ENCODE assay signal across 16 cellular contexts in the genomic region with DNA sequence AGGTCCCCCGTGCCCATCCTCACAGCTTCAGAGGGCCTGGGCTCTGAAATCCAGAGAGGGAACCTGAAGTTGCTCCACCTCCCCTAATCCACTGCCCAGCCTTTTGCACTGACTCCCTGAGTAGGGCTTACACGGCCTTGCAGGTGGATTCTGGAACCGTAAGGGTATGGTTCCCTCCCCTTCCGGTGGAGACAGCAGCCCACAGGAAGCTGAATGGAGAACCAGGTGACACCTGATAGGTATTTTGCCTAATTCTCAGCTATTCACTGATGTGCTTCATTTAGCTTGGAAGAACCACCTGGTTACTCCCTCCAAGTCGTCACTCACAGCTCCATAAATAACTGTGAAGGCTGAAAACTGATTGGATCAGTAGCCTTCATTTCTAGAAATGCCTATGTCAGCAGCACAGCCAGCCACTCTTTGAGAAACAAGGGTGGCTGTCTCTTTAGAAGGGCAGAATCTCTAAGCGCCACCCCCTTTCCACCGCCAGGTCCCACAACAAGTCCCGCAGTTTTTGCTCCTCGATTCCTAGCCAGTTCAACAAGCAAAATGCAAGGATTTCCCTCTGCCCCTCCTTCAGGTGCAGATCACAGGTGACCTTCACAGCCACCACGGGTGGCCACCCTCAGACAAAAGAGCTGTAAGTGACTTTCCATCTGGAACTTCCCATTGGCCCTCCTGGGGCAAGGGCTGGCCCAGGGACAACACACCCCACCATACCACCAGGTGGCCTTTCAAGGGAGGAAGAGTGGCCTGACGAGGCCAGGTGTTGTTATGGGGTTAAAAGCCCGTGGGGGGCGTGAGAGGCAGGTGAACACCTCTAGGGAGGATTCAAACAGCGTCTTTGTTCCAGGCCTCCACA.
DNase-seq lines count a peak whose midpoint lies in the region; ATAC-seq and TF ChIP-seq lines count a peak whose summit lies in the region.
"Had no signal": no experiment of that assay in that cellular context is flagged by ENCODE, and none has a peak within 500 bp of the region (broad histone marks: within the 10 kb centered on the region; RNA-seq: fewer than 3 reads in every experiment).

No MANE protein-coding gene starts in this region.

- H3K27ac Mint-ChIP-seq in GM23338 (peak overlapping the region; percentile 99), chondrocyte (ENCODE audit: unreplicated experiment) (no peak overlapping the region)
- H3K27ac Mint-ChIP-seq: activated CD4-positive, alpha-beta memory T cell treated with anti-CD3 and anti-CD28 coated beads for 36 hours; activated T-helper 2 cell treated with anti-CD3 and anti-CD28 coated beads, Interferon-gamma antibody, Interleukin-2, Interleukin-4, amounts not matched to agents 10 μg/mL and 5 μg/mL and 100 μg/mL, durations not matched to agents 14 hours and 24 hours and 36 hours; T-helper 2 cell treated with Interferon-gamma antibody and Interleukin-4, amounts not matched to agents 5 μg/mL and 100 μg/mL, for 36 hours had no signal

- H3K4me3 Mint-ChIP-seq in GM23338: peak overlapping the region; percentile 70
- no peak overlapping the region for H3K4me3 Mint-ChIP-seq in chondrocyte (ENCODE audit: unreplicated experiment)
- H3K4me3 Mint-ChIP-seq: activated CD4-positive, alpha-beta memory T cell treated with anti-CD3 and anti-CD28 coated beads for 36 hours; nephron; T-helper 2 cell treated with Interferon-gamma antibody and Interleukin-4, amounts not matched to agents 5 μg/mL and 100 μg/mL, for 36 hours had no signal

- H3K36me3 ChIP-seq in GM23338 (ENCODE audit: insufficient read depth) (no peaks in the 10 kb centered on the region), lower lobe of right lung (no peaks in the 10 kb centered on the region)
- H3K36me3 ChIP-seq: HAP-1 had no signal

- H3K27me3 Mint-ChIP-seq in GM23338 (ENCODE audit: insufficient read depth, low read depth, poor library complexity) (peaks cover 28% of the 10 kb centered on the region), chondrocyte (ENCODE audit: low read depth) (peaks cover 34% of the 10 kb centered on the region)

- no peaks in the 10 kb centered on the region for H3K9me3 ChIP-seq in lower lobe of right lung
- H3K9me3 ChIP-seq: ascending aorta, HAP-1 had no signal

- intact Hi-C loops in lower lobe of right lung (cut with DNase I): no loop called here

- no peaks in the 10 kb centered on the region; the same call in 2 of the 3 replicates for H3K9me3 Mint-ChIP-seq in GM23338
- H3K9me3 Mint-ChIP-seq in chondrocyte (ENCODE audit: low read depth): no peaks in the 10 kb centered on the region
- H3K9me3 Mint-ChIP-seq: activated CD4-positive, alpha-beta memory T cell treated with anti-CD3 and anti-CD28 coated beads for 36 hours; activated T-helper 2 cell treated with anti-CD3 and anti-CD28 coated beads, Interferon-gamma antibody, Interleukin-2, Interleukin-4, amounts not matched to agents 10 μg/mL and 5 μg/mL and 100 μg/mL, durations not matched to agents 14 hours and 24 hours and 36 hours; nephron; T-helper 2 cell treated with Interferon-gamma antibody and Interleukin-4, amounts not matched to agents 5 μg/mL and 100 μg/mL, for 36 hours had no signal

- no peaks in the 10 kb centered on the region for H3K9me2 ChIP-seq in GM23338 (ENCODE audit: insufficient read depth)

- peak overlapping the region; percentile 13; the same call in 1 of the 2 replicates for H3K4me3 ChIP-seq in GM23338
- no peak overlapping the region for H3K4me3 ChIP-seq in lower lobe of right lung
- H3K4me3 ChIP-seq: ascending aorta, HAP-1 had no signal

- H3K27ac ChIP-seq in GM23338 (ENCODE audit: low read depth) (peak overlapping the region; percentile 96), lower lobe of right lung (no peak overlapping the region)

- H3K4me1 ChIP-seq in GM23338 (ENCODE audit: insufficient read depth): peaks cover 64% of the 10 kb centered on the region
- H3K4me1 ChIP-seq in lower lobe of right lung: no peaks in the 10 kb centered on the region

- H4K20me1 ChIP-seq in GM23338 (replicated peaks; ENCODE audit: insufficient read depth): no peaks in the 10 kb centered on the region

- peaks cover 22% of the 10 kb centered on the region for H3F3A ChIP-seq in GM23338 (replicated peaks; ENCODE audit: low read depth)

- H3K27me3 ChIP-seq in GM23338 (ENCODE audit: insufficient read depth): no peaks in the 10 kb centered on the region
- H3K27me3 ChIP-seq in lower lobe of right lung (ENCODE audit: low read depth): no peaks in the 10 kb centered on the region
- H3K27me3 ChIP-seq: ascending aorta had no signal

- H3K4me1 Mint-ChIP-seq in GM23338 (peaks cover 77% of the 10 kb centered on the region), chondrocyte (ENCODE audit: low read depth) (peaks cover 7% of the 10 kb centered on the region)
- H3K4me1 Mint-ChIP-seq: nephron had no signal

- DNase-seq in GM23338 (ENCODE audit: low spot score) (peak; percentile 99), NCI-H2081 (lab: John Stamatoyannopoulos, UW) (peak; percentile 82 to 92), chondrocyte (ENCODE audit: low spot score) (peak; percentile 51), left kidney (ENCODE audit: low read depth, low spot score) (peak; percentile 59), lower lobe of right lung (no peak), NCI-H524 treated with DMSO at 0.1 percent for 48 hours (lab: John Stamatoyannopoulos, UW) (no peak)
- DNase-seq: activated CD4-positive, alpha-beta memory T cell treated with anti-CD3 and anti-CD28 coated beads for 36 hours; foreskin melanocyte; NCI-H1930 had no signal

- H3K36me3 Mint-ChIP-seq in GM23338 (ENCODE audit: low read depth) (peaks cover 6% of the 10 kb centered on the region), chondrocyte (ENCODE audit: low read depth) (peaks cover 14% of the 10 kb centered on the region)
- H3K36me3 Mint-ChIP-seq: activated CD4-positive, alpha-beta memory T cell treated with anti-CD3 and anti-CD28 coated beads for 36 hours had no signal

- TF ChIP-seq CTCF in GM23338 (conservative IDR thresholded peaks at IDR 0.05; ENCODE audit: low read depth in 2 of 2) (peak; percentile 35 to 36), chondrocyte (IDR thresholded peaks at IDR 0.05) (no peak), lower lobe of right lung (IDR thresholded peaks at IDR 0.05) (no peak)

- ATAC-seq in GM23338 (peak; percentile 87), lower lobe of right lung (no peak), HG03025 (IDR thresholded peaks at IDR 0.05; ENCODE audit: low FRiP score, unreplicated experiment) (no peak), HG02981 (IDR thresholded peaks at IDR 0.05; ENCODE audit: unreplicated experiment) (no peak)

- H2AFZ ChIP-seq in GM23338: no peak overlapping the region

- peaks cover 8% of the 10 kb centered on the region for H3K79me2 ChIP-seq in GM23338 (replicated peaks; ENCODE audit: insufficient read depth)

- peak overlapping the region; percentile 13 for H3K4me2 ChIP-seq in GM23338

TF ChIP-seq in GM23338, 12 proteins besides CTCF, POLR2A, EP300 and RAD21 (continues in another document):
- TF ChIP-seq CREB1 (CRISPR knock-in tag; IDR thresholded peaks at IDR 0.05; ENCODE audit: low read depth): peak; percentile 49
- no peak for TF ChIP-seq ZNF331 (CRISPR knock-in tag; IDR thresholded peaks at IDR 0.05; ENCODE audit: low read depth)
- no peak; the same call in 1 of the 2 replicates for TF ChIP-seq ZNF114 (CRISPR knock-in tag; IDR thresholded peaks at IDR 0.05)
- TF ChIP-seq, protein P1, sequence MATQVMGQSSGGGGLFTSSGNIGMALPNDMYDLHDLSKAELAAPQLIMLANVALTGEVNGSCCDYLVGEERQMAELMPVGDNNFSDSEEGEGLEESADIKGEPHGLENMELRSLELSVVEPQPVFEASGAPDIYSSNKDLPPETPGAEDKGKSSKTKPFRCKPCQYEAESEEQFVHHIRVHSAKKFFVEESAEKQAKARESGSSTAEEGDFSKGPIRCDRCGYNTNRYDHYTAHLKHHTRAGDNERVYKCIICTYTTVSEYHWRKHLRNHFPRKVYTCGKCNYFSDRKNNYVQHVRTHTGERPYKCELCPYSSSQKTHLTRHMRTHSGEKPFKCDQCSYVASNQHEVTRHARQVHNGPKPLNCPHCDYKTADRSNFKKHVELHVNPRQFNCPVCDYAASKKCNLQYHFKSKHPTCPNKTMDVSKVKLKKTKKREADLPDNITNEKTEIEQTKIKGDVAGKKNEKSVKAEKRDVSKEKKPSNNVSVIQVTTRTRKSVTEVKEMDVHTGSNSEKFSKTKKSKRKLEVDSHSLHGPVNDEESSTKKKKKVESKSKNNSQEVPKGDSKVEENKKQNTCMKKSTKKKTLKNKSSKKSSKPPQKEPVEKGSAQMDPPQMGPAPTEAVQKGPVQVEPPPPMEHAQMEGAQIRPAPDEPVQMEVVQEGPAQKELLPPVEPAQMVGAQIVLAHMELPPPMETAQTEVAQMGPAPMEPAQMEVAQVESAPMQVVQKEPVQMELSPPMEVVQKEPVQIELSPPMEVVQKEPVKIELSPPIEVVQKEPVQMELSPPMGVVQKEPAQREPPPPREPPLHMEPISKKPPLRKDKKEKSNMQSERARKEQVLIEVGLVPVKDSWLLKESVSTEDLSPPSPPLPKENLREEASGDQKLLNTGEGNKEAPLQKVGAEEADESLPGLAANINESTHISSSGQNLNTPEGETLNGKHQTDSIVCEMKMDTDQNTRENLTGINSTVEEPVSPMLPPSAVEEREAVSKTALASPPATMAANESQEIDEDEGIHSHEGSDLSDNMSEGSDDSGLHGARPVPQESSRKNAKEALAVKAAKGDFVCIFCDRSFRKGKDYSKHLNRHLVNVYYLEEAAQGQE (IDR thresholded peaks at IDR 0.05; ENCODE audit: unreplicated experiment): no peak
- peak; percentile 44 for TF ChIP-seq POLR2AphosphoS5 (IDR thresholded peaks at IDR 0.05; ENCODE audit: low read depth)
- no peak for TF ChIP-seq EZH2 (IDR thresholded peaks at IDR 0.05; ENCODE audit: low read depth, unreplicated experiment)
- TF ChIP-seq JUNB (IDR thresholded peaks at IDR 0.05; ENCODE audit: unreplicated experiment): no peak
- TF ChIP-seq NANOG (IDR thresholded peaks at IDR 0.05; ENCODE audit: borderline replicate concordance): peak; percentile 31; the same call in 1 of the 2 replicates

Comparison
In these comparisons a context has a peak if more than half of its experiments do, and no peak if none do; other contexts are left out.
1. DNase-seq: peak in GM23338 (single experiment), NCI-H2081 (2 of 2), chondrocyte (single experiment) and left kidney (single experiment); none in lower lobe of right lung (single experiment) and NCI-H524 treated with DMSO at 0.1 percent for 48 hours (single experiment).
2. CTCF ChIP-seq: peak in GM23338 (2 of 2); none in chondrocyte (single experiment) and lower lobe of right lung (single experiment).